8 cellular contexts compared by ENCODE assay signal in genomic region chr20:1265226-1265915, GRCh38. TPM values are rescaled to one million over a fixed set of nuclear protein-coding genes. Genes with fewer than 3 reads are reported as not detected.
DNase-seq lines count a peak whose midpoint lies in the region; ATAC-seq and TF ChIP-seq lines count a peak whose summit lies in the region.

No MANE protein-coding gene starts in this region.

- peak overlapping the region in 4 of 5 donors; percentile 72 to 84 (median 78) for H3K27ac ChIP-seq in stomach

- ATAC-seq in activated CD8-positive, alpha-beta T cell treated with anti-CD3 and anti-CD28 coated beads for 36 hours, result no peak
- ATAC-seq in HG03039 (IDR thresholded peaks at IDR 0.05; ENCODE audit: unreplicated experiment), result no peak

- no peak for TF ChIP-seq POLR2A in stomach (IDR thresholded peaks at IDR 0.05)

- peak overlapping the region; percentile 83 for H3K4me3 Mint-ChIP-seq in activated CD4-positive, alpha-beta T cell treated with anti-CD3 and anti-CD28 coated beads, Interleukin-2, amount 10 ng/mL, durations not matched to agents 24 days and 14 days
- H3K4me3 Mint-ChIP-seq in activated CD8-positive, alpha-beta T cell treated with anti-CD3 and anti-CD28 coated beads for 36 hours, result peak overlapping the region; percentile 79

- no peaks in the 10 kb centered on the region for H3K9me3 Mint-ChIP-seq in activated CD4-positive, alpha-beta T cell treated with anti-CD3 and anti-CD28 coated beads, Interleukin-2, amount 10 ng/mL, durations not matched to agents 24 days and 14 days
- H3K9me3 Mint-ChIP-seq in activated CD8-positive, alpha-beta T cell treated with anti-CD3 and anti-CD28 coated beads for 36 hours, result peaks cover 12% of the 10 kb centered on the region

- H3K4me1 Mint-ChIP-seq in activated CD4-positive, alpha-beta T cell treated with anti-CD3 and anti-CD28 coated beads, Interleukin-2, amount 10 ng/mL, durations not matched to agents 24 days and 14 days, result peaks cover 28% of the 10 kb centered on the region
- H3K4me1 Mint-ChIP-seq in activated CD8-positive, alpha-beta T cell treated with anti-CD3 and anti-CD28 coated beads for 36 hours (ENCODE audit: low read depth), result peaks cover 42% of the 10 kb centered on the region

- peaks cover 16 to 31% (median 25%) of the 10 kb centered on the region in 4 donors for H3K4me1 ChIP-seq in stomach

- in situ Hi-C loops in ACHN (cut with HindIII; ENCODE audit: low pct_ligation_motif_present, low pct_unique_long_range_greater_than_20kb, low sequenced_read_pairs), result no loop called here

- TF ChIP-seq CTCF in activated CD8-positive, alpha-beta T cell treated with anti-CD3 and anti-CD28 coated beads for 36 hours (IDR thresholded peaks at IDR 0.05), result no peak
- no peak for TF ChIP-seq CTCF in stomach (IDR thresholded peaks at IDR 0.05)

- H3K36me3 Mint-ChIP-seq in activated CD4-positive, alpha-beta T cell treated with anti-CD3 and anti-CD28 coated beads, Interleukin-2, amount 10 ng/mL, durations not matched to agents 24 days and 14 days (ENCODE audit: low read depth), result peaks cover 5% of the 10 kb centered on the region
- peaks cover 7% of the 10 kb centered on the region for H3K36me3 Mint-ChIP-seq in activated CD8-positive, alpha-beta T cell treated with anti-CD3 and anti-CD28 coated beads for 36 hours (ENCODE audit: low read depth)

- intact Hi-C loops in activated CD4-positive, alpha-beta T cell treated with anti-CD3 and anti-CD28 coated beads, Interleukin-2, amount 10 ng/mL, durations not matched to agents 24 days and 14 days (cut with micrococcal nuclease), result no loop called here
- intact Hi-C loops in activated CD8-positive, alpha-beta T cell treated with anti-CD3 and anti-CD28 coated beads for 36 hours (cut with micrococcal nuclease), result no loop called here
- intact Hi-C loops in stomach (cut with DNase I; ENCODE audit: low total_unique reads), result no loop called here

- DNase-seq in activated CD4-positive, alpha-beta T cell treated with anti-CD3 and anti-CD28 coated beads, Interleukin-2, amount 10 ng/mL, durations not matched to agents 24 days and 14 days, result peak; percentile 55
- DNase-seq in activated CD4-positive, alpha-beta T cell treated with anti-CD3 and anti-CD28 coated beads, Interleukin-2, amount 50 U/mL, for 48 hours, result no peak
- DNase-seq in activated CD8-positive, alpha-beta T cell treated with anti-CD3 and anti-CD28 coated beads for 36 hours, result no peak
- DNase-seq in stomach (no peak), ACHN (no peak), ureter (ENCODE audit: low spot score) (no peak)

- H3K9me3 ChIP-seq in stomach, result no peaks in the 10 kb centered on the region

- H3K27ac Mint-ChIP-seq in activated CD4-positive, alpha-beta T cell treated with anti-CD3 and anti-CD28 coated beads, Interleukin-2, amount 10 ng/mL, durations not matched to agents 24 days and 14 days, result peak overlapping the region; percentile 67
- peak overlapping the region; percentile 88 for H3K27ac Mint-ChIP-seq in activated CD8-positive, alpha-beta T cell treated with anti-CD3 and anti-CD28 coated beads for 36 hours

- TF ChIP-seq EP300 in stomach (IDR thresholded peaks at IDR 0.05), result no peak

- 84 to 95% (median 91%) methylated on average over 4 of the region's 4 CpGs for WGBS in stomach, 5 donors

- POLR2A ChIA-PET in activated CD8-positive, alpha-beta T cell treated with anti-CD3 and anti-CD28 coated beads for 36 hours (lab: Charles Lee), result interaction anchor here (0.9 to 3.1 kb wide), 6 partner anchors 10 to 201 kb away, joined by 3 to 15 read pairs (median 4); partner anchors contain the start of genes NSFL1C and RAD21L1

- H3K36me3 ChIP-seq in stomach, result peaks cover 0 to under 1% (median 0%) of the 10 kb centered on the region in 4 donors

- CTCF ChIA-PET in activated CD8-positive, alpha-beta T cell treated with anti-CD3 and anti-CD28 coated beads for 36 hours (lab: Charles Lee), result interaction anchor here (0.8 to 2.6 kb wide), 7 partner anchors 10 to 239 kb away, joined by 3 to 9 read pairs (median 4); no protein-coding TSS in a partner anchor

- H3K4me3 ChIP-seq in iPS-11a (ENCODE audit: low read depth, low read length) (peak overlapping the region; percentile 56), stomach (peak overlapping the region; percentile 86 to 99 (median 98))

- H3K27me3 Mint-ChIP-seq in activated CD4-positive, alpha-beta T cell treated with anti-CD3 and anti-CD28 coated beads, Interleukin-2, amount 10 ng/mL, durations not matched to agents 24 days and 14 days, result peaks cover 7% of the 10 kb centered on the region
- peaks cover 3% of the 10 kb centered on the region for H3K27me3 Mint-ChIP-seq in activated CD8-positive, alpha-beta T cell treated with anti-CD3 and anti-CD28 coated beads for 36 hours

- peaks cover 0 to 10% (median 0%) of the 10 kb centered on the region in 3 donors for H3K27me3 ChIP-seq in stomach

RNA-seq across cellular contexts. Expression of gene SNPH, which starts 0.7 kb away (rescaled TPM):
- 1.7 and 1.8 TPM in 2 replicates for total RNA-seq in activated CD4-positive, alpha-beta T cell treated with anti-CD3 and anti-CD28 coated beads, Interleukin-2, amount 10 ng/mL, durations not matched to agents 24 days and 14 days
- 1 to 10 TPM; 3.7 to 4.1 TPM for total RNA-seq in activated CD8-positive, alpha-beta T cell treated with anti-CD3 and anti-CD28 coated beads for 36 hours
- 10 to 100 TPM in 1 of 5 donors, 1 to 10 TPM in 4; 1.8 to 15.6 (median 8.0) TPM for total RNA-seq in stomach
- 1 to 10 TPM; 1.8 to 4.2 (median 3.6) TPM for polyA plus RNA-seq in stomach
- total RNA-seq in ureter, result 6.0 TPM

RNA-seq across cellular contexts. Expression of gene RAD21L1, which starts 39.5 kb away (rescaled TPM):
- total RNA-seq in activated CD4-positive, alpha-beta T cell treated with anti-CD3 and anti-CD28 coated beads, Interleukin-2, amount 10 ng/mL, durations not matched to agents 24 days and 14 days, result not detected in 2 replicates
- under 1 TPM; 0.18 to 0.25 TPM for total RNA-seq in activated CD8-positive, alpha-beta T cell treated with anti-CD3 and anti-CD28 coated beads for 36 hours
- not detected for total RNA-seq in stomach
- polyA plus RNA-seq in stomach, result not detected
- not detected for total RNA-seq in ureter
